ENCODE assay signal across 7 cellular contexts in genomic region chr9:121299125-121299466, GRCh38. TPM values are rescaled to one million over a fixed set of nuclear protein-coding genes. Genes with fewer than 3 reads are reported as not detected.
DNase-seq lines count a peak whose midpoint lies in the region; ATAC-seq, FAIRE-seq and TF ChIP-seq lines count a peak whose summit lies in the region.

No MANE protein-coding gene starts in this region.

- peak overlapping the region; percentile 60 for H2AFZ ChIP-seq in astrocyte (ENCODE audit: low read depth, low read length)

- H3K4me3 Mint-ChIP-seq in astrocyte (ENCODE audit: unreplicated experiment), result peak overlapping the region; percentile 56

- H3K27ac ChIP-seq in HUES48 (ENCODE audit: low read depth, low read length) (peak overlapping the region; percentile 62), astrocyte (ENCODE audit: low read depth, low read length) (no peak overlapping the region), stomach (peak overlapping the region; percentile 79 to 96 (median 85))

- 24 to 32% (median 26%) methylated on average over 12 of the region's 12 CpGs for WGBS in stomach, 5 donors

- H3K27ac Mint-ChIP-seq in astrocyte (ENCODE audit: unreplicated experiment), result peak overlapping the region; percentile 72

- ATAC-seq in HG03442 (IDR thresholded peaks at IDR 0.05; ENCODE audit: unreplicated experiment), result no peak

- DNase-seq in astrocyte (ENCODE audit: low read depth) (no peak), iPS-NIHi11 (ENCODE audit: low spot score) (peak; percentile 73), stomach (no peak), NOMO-1 treated with dmso at 0.1 percent for 144 hours (lab: John Stamatoyannopoulos, UW; ENCODE audit: unreplicated experiment) (no peak), nucleus accumbens (lab: John Stamatoyannopoulos, UW) (no peak)

- no peaks in the 10 kb centered on the region for H3K9me3 Mint-ChIP-seq in astrocyte (ENCODE audit: unreplicated experiment)

- H3K27me3 Mint-ChIP-seq in astrocyte (ENCODE audit: low read depth, unreplicated experiment), result peaks cover 1% of the 10 kb centered on the region

- H3K27me3 ChIP-seq in HUES48 (ENCODE audit: control insufficient read depth, insufficient read depth, low read length) (peaks cover 36% of the 10 kb centered on the region), astrocyte (ENCODE audit: insufficient read depth, low read length) (no peaks in the 10 kb centered on the region), stomach (no peaks in the 10 kb centered on the region)

- TF ChIP-seq EP300 in stomach (IDR thresholded peaks at IDR 0.05), result no peak

- no peaks in the 10 kb centered on the region for H3K9me3 ChIP-seq in HUES48 (ENCODE audit: control insufficient read depth, insufficient read depth, low read length)
- no peaks in the 10 kb centered on the region for H3K9me3 ChIP-seq in astrocyte (ENCODE audit: insufficient read depth, low read depth, low read length)
- H3K9me3 ChIP-seq in stomach, result no peaks in the 10 kb centered on the region

- H3K4me1 ChIP-seq in HUES48 (ENCODE audit: control insufficient read depth, insufficient read depth, low read length) (peaks cover 22% of the 10 kb centered on the region), astrocyte (ENCODE audit: insufficient read depth, low read length) (peaks cover 11% of the 10 kb centered on the region), stomach (peaks cover 46 to 95% (median 93%) of the 10 kb centered on the region in 4 donors)

- peaks cover 22% of the 10 kb centered on the region for H3K4me1 Mint-ChIP-seq in astrocyte (ENCODE audit: low read depth, unreplicated experiment)

- H3K4me2 ChIP-seq in astrocyte (ENCODE audit: low read length), result peak overlapping the region; percentile 88

- H4K20me1 ChIP-seq in astrocyte (ENCODE audit: insufficient read depth, low read length), result peaks cover 45% of the 10 kb centered on the region

- no peak for FAIRE-seq in astrocyte (lab: Jason Lieb, UNC)

- intact Hi-C loops in stomach (cut with DNase I; ENCODE audit: low total_unique reads), result no loop called here

- TF ChIP-seq CTCF in astrocyte (IDR thresholded peaks at IDR 0.05; ENCODE audit: insufficient read depth, low read depth, low read length) (no peak), stomach (IDR thresholded peaks at IDR 0.05) (no peak)

- no peak overlapping the region for H3K9ac ChIP-seq in HUES48 (ENCODE audit: low read depth, low read length)
- peak overlapping the region; percentile 64 for H3K9ac ChIP-seq in astrocyte (ENCODE audit: low read length)

- H3K36me3 ChIP-seq in HUES48 (ENCODE audit: control insufficient read depth, insufficient read depth, low read length) (peaks cover 3% of the 10 kb centered on the region; the same call in 1 of the 2 replicates), astrocyte (ENCODE audit: insufficient read depth, low read length) (peaks cover 11% of the 10 kb centered on the region), stomach (peaks cover 21 to 35% (median 24%) of the 10 kb centered on the region in 4 donors)

- H3K79me2 ChIP-seq in astrocyte (ENCODE audit: insufficient read depth, low read length), result peaks cover 19% of the 10 kb centered on the region

- no peak for TF ChIP-seq POLR2A in stomach (IDR thresholded peaks at IDR 0.05)

- H3K4me3 ChIP-seq in HUES48 (ENCODE audit: low read depth, low read length), result peak overlapping the region; percentile 62
- peak overlapping the region; percentile 54 for H3K4me3 ChIP-seq in astrocyte (ENCODE audit: insufficient read depth, low read depth, low read length)
- H3K4me3 ChIP-seq in stomach, result peak overlapping the region; percentile 58 to 63 (median 61)

- peaks cover 26% of the 10 kb centered on the region for H3K36me3 Mint-ChIP-seq in astrocyte (ENCODE audit: low read depth, unreplicated experiment)

RNA-seq across cellular contexts. Expression of gene GSN, which starts 31.1 kb away (rescaled TPM):
- 260 and 357 TPM in 2 replicates for total RNA-seq in astrocyte
- total RNA-seq in stomach, result 100 to 1,000 TPM; 385 to 909 (median 565) TPM
- 100 to 1,000 TPM; 215 to 742 (median 424) TPM for polyA plus RNA-seq in stomach
